ENCODE assay signal across 15 cellular contexts in genomic region chr14:101227611-101228594, GRCh38.
DNase-seq lines count a peak whose midpoint lies in the region; ATAC-seq and TF ChIP-seq lines count a peak whose summit lies in the region.
"Had no signal": no experiment of that assay in that cellular context is flagged by ENCODE, and none has a peak within 500 bp of the region (broad histone marks: within the 10 kb centered on the region; RNA-seq: fewer than 3 reads in every experiment).

No MANE protein-coding gene starts in this region.

- H3K4me1 Mint-ChIP-seq in brain: peaks cover 70% of the 10 kb centered on the region
- peaks cover 6% of the 10 kb centered on the region for H3K4me1 Mint-ChIP-seq in osteocyte (ENCODE audit: unreplicated experiment)
- H3K4me1 Mint-ChIP-seq: B cell; CD4-positive, CD25-positive, alpha-beta regulatory T cell had no signal

- H3K36me3 ChIP-seq in H7 (replicated peaks; ENCODE audit: control insufficient read depth, insufficient read depth, low read length): no peaks in the 10 kb centered on the region

- H3K9me3 Mint-ChIP-seq in brain (peaks cover 0 to 2% (median 0%) of the 10 kb centered on the region in 5 experiments), osteocyte (ENCODE audit: unreplicated experiment) (no peaks in the 10 kb centered on the region)
- H3K9me3 Mint-ChIP-seq: CD4-positive, CD25-positive, alpha-beta regulatory T cell had no signal

- no peak for TF ChIP-seq CTCF in brain (conservative IDR thresholded peaks at IDR 0.05)
- TF ChIP-seq CTCF in osteocyte (IDR thresholded peaks at IDR 0.05): no peak
- no peak for TF ChIP-seq CTCF in foreskin fibroblast (IDR thresholded peaks at IDR 0.05; ENCODE audit: low read depth, low read length)

- peak; percentile 30 for DNase-seq in H7
- peak; percentile 46 for DNase-seq in left kidney (ENCODE audit: low read depth, low spot score)
- peak; percentile 70 for DNase-seq in osteocyte (ENCODE audit: extremely low spot score, unreplicated experiment)
- DNase-seq in foreskin fibroblast: no peak
- DNase-seq: CD4-positive, CD25-positive, alpha-beta regulatory T cell; KG1; NCI-H1048; NCI-H1436 treated with DMSO at 0.1 percent for 48 hours; NCI-H2081; NCI-H510A treated with DMSO at 0.1 percent for 48 hours had no signal

- no peaks in the 10 kb centered on the region for H3K27me3 ChIP-seq in H7 (ENCODE audit: control insufficient read depth, insufficient read depth, low read length)

- peaks cover 3% of the 10 kb centered on the region for H3K27me3 Mint-ChIP-seq in brain
- peaks cover 5% of the 10 kb centered on the region for H3K27me3 Mint-ChIP-seq in osteocyte (ENCODE audit: unreplicated experiment)
- H3K27me3 Mint-ChIP-seq: B cell; CD4-positive, CD25-positive, alpha-beta regulatory T cell had no signal

- H3K4me3 ChIP-seq in H7 (ENCODE audit: insufficient read depth, low read depth, low read length): no peak overlapping the region
- no peak overlapping the region for H3K4me3 ChIP-seq in foreskin fibroblast (ENCODE audit: low read depth in 1 of 2, low read length in 2 of 2)

- H3K36me3 Mint-ChIP-seq in brain (no peaks in the 10 kb centered on the region), osteocyte (ENCODE audit: unreplicated experiment) (no peaks in the 10 kb centered on the region)
- H3K36me3 Mint-ChIP-seq: CD4-positive, CD25-positive, alpha-beta regulatory T cell had no signal

- H3K4me3 Mint-ChIP-seq in brain (no peak overlapping the region), osteocyte (ENCODE audit: unreplicated experiment) (no peak overlapping the region)
- H3K4me3 Mint-ChIP-seq: B cell; CD4-positive, CD25-positive, alpha-beta regulatory T cell had no signal

- peak overlapping the region; percentile 35 to 77 (median 58) for H3K27ac Mint-ChIP-seq in brain
- no peak overlapping the region for H3K27ac Mint-ChIP-seq in osteocyte (ENCODE audit: unreplicated experiment)
- H3K27ac Mint-ChIP-seq: B cell; CD4-positive, CD25-positive, alpha-beta regulatory T cell had no signal

- ATAC-seq in HG02763 (IDR thresholded peaks at IDR 0.05; ENCODE audit: unreplicated experiment): no peak
- no peak for ATAC-seq in HG03039 (IDR thresholded peaks at IDR 0.05; ENCODE audit: unreplicated experiment)
- no peak for ATAC-seq in HG02981 (IDR thresholded peaks at IDR 0.05; ENCODE audit: unreplicated experiment)

Comparison
In these comparisons a context has a peak if more than half of its experiments do, and no peak if none do; other contexts are left out.
1. DNase-seq: peak in H7 (single experiment), left kidney (single experiment) and osteocyte (single experiment); none in foreskin fibroblast (0 of 2).